In genomic region chr11:74388678-74389327, GRCh38 we compare ENCODE assay signal across 8 cellular contexts. TPM values are rescaled to one million over a fixed set of nuclear protein-coding genes. Genes with fewer than 3 reads are reported as not detected.
A peak's percentile ranks its signal among the peaks of the same experiment; 100 is the strongest.
DNase-seq lines count a peak whose midpoint lies in the region; ATAC-seq, FAIRE-seq and TF ChIP-seq lines count a peak whose summit lies in the region.

No MANE protein-coding gene starts in this region.

- TF ChIP-seq CTCF in WI38 (IDR thresholded peaks at IDR 0.05; ENCODE audit: low read depth, low read length) (peak; percentile 58), cardiac fibroblast (IDR thresholded peaks at IDR 0.05; ENCODE audit: low read depth, low read length) (peak; percentile 74)

- peak; percentile 81 for ATAC-seq in left colon
- no peak for ATAC-seq in HG02798 (IDR thresholded peaks at IDR 0.05; ENCODE audit: poor library complexity, unreplicated experiment)

- DNase-seq in A172 (ENCODE audit: low spot score): peak; percentile 66
- DNase-seq in GM12891 (ENCODE audit: insufficient read length, low spot score): no peak
- DNase-seq in NCI-H2081 treated with DMSO at 0.1 percent for 48 hours (lab: John Stamatoyannopoulos, UW): peak; percentile 29
- DNase-seq in cardiac fibroblast (ENCODE audit: low read depth in 2 of 2): peak; percentile 66 to 71
- peak; percentile 41 to 72 for DNase-seq in left colon
- DNase-seq in stimulated activated CD4-positive, alpha-beta T cell treated with anti-CD3 and anti-CD28 coated beads, TNF-alpha, amount 100 ng/mL, for 1 hour (ENCODE audit: low read depth in 3 of 3, low spot score in 1 of 3): peak; percentile 18 to 47 (median 30)

- H3K4me3 ChIP-seq in WI38 (ENCODE audit: low read depth, low read length) (no peak overlapping the region), cardiac fibroblast (replicated peaks in 1 of 2; ENCODE audit: low read depth in 2 of 2, low read length in 2 of 2) (no peak overlapping the region)

- intact Hi-C loops in left colon (cut with DNase I, micrococcal nuclease): loop anchor here in 1 of 2 donors (5.0 kb wide), 1 partner anchor 58 kb away; no protein-coding TSS in a partner anchor

- peak; percentile 86 for FAIRE-seq in GM12891 (lab: Jason Lieb, UNC)

- no peak for TF ChIP-seq POLR2A in GM12891 (IDR thresholded peaks at IDR 0.05; ENCODE audit: low read depth, low read length)

TF ChIP-seq in GM12891, 5 proteins besides CTCF, POLR2A, EP300 and RAD21:
- TF ChIP-seq POLR2AphosphoS5 (IDR thresholded peaks at IDR 0.05; ENCODE audit: low read depth, low read length) (no peak), SPI1 (IDR thresholded peaks at IDR 0.05; ENCODE audit: low read depth, low read length) (no peak), TAF1 (IDR thresholded peaks at IDR 0.05; ENCODE audit: low read depth, low read length) (no peak), POU2F2 (IDR thresholded peaks at IDR 0.05; ENCODE audit: low read depth, low read length) (no peak)

RNA-seq across cellular contexts. Expression of gene PGM2L1, which starts 9.4 kb away (rescaled TPM):
- total RNA-seq in A172 (2014; rRNA removed; shearing (Covaris generic)): 10.4 and 13.7 TPM in 2 replicates
- 0.04 TPM for polyA plus RNA-seq in GM12891 (2012; ENCODE audit: low read depth, missing spikeins)
- total RNA-seq in left colon: 10 to 100 TPM in 1 of 2 donors, 1 to 10 TPM in 1; 9.9 to 14.3 TPM
